In genomic region chr6:166637806-166638458, GRCh38 we compare ENCODE assay signal across 24 cellular contexts. TPM values are rescaled to one million over a fixed set of nuclear protein-coding genes. Genes with fewer than 3 reads are reported as not detected.
DNase-seq lines count a peak whose midpoint lies in the region; ATAC-seq and TF ChIP-seq lines count a peak whose summit lies in the region.
"Had no signal": no experiment of that assay in that cellular context is flagged by ENCODE, and none has a peak within 500 bp of the region (broad histone marks: within the 10 kb centered on the region; RNA-seq: fewer than 3 reads in every experiment).

No MANE protein-coding gene starts in this region.

- DNase-seq in heart right ventricle = no peak
- no peak for DNase-seq in cardiac septum (ENCODE audit: low spot score)
- peak; percentile 57 for DNase-seq in coronary artery (ENCODE audit: low spot score)
- DNase-seq in lower lobe of right lung = no peak
- no peak for DNase-seq in stimulated activated naive B cell treated with anti-CD40 and anti-IgM and Interleukin-4, amounts not matched to agents 10 μg/mL and 1 μg/mL and 100 μg/mL, for 72 hours
- no peak for DNase-seq in T-helper 2 cell treated with Interferon-gamma antibody and Interleukin-4, amounts not matched to agents 5 μg/mL and 100 μg/mL, for 36 hours (ENCODE audit: low spot score)
- DNase-seq in activated CD4-positive, alpha-beta T cell treated with anti-CD3 and anti-CD28 coated beads for 48 hours = no peak
- DNase-seq: ACHN; CD4-positive, alpha-beta T cell; COR-L47; KBM-7; MG63; NCI-H1105 treated with DMSO at 0.1 percent for 48 hours; NCI-H2029; NCI-H2227 treated with DMSO at 0.1 percent for 48 hours; NCI-H69; SHP77 treated with DMSO at 0.1 percent for 48 hours had no signal

- H3K27me3 ChIP-seq in heart right ventricle = peaks cover 0 to 19% (median 0%) of the 10 kb centered on the region in 7 donors
- H3K27me3 ChIP-seq in lower lobe of right lung (ENCODE audit: low read depth) = no peaks in the 10 kb centered on the region
- H3K27me3 ChIP-seq: MG63 had no signal

- intact Hi-C loops in heart right ventricle (cut with DNase I) (no loop called here), cardiac septum (cut with DNase I) (loop anchor here (5.0 kb wide), 1 partner anchor 49 kb away; no protein-coding TSS in a partner anchor), lower lobe of right lung (cut with DNase I) (no loop called here)

- H3K36me3 ChIP-seq in heart right ventricle (no peaks in the 10 kb centered on the region), lower lobe of right lung (no peaks in the 10 kb centered on the region)
- H3K36me3 ChIP-seq: HAP-1, MG63 had no signal

- peaks cover 61 to 62% of the 10 kb centered on the region in 2 donors for H3K27me3 Mint-ChIP-seq in stimulated activated naive B cell treated with anti-CD40 and anti-IgM and Interleukin-4, amounts not matched to agents 10 μg/mL and 1 μg/mL and 100 μg/mL, for 72 hours
- peaks cover 34% of the 10 kb centered on the region for H3K27me3 Mint-ChIP-seq in T-helper 2 cell treated with Interferon-gamma antibody and Interleukin-4, amounts not matched to agents 5 μg/mL and 100 μg/mL, for 36 hours (ENCODE audit: low read depth)

- peak overlapping the region; percentile 20 for H3K27ac Mint-ChIP-seq in stimulated activated naive B cell treated with anti-CD40 and anti-IgM and Interleukin-4, amounts not matched to agents 10 μg/mL and 1 μg/mL and 100 μg/mL, for 72 hours
- no peak overlapping the region for H3K27ac Mint-ChIP-seq in T-helper 2 cell treated with Interferon-gamma antibody and Interleukin-4, amounts not matched to agents 5 μg/mL and 100 μg/mL, for 36 hours
- H3K27ac Mint-ChIP-seq: CD4-positive, alpha-beta T cell; GM23338 had no signal

- H3K4me1 Mint-ChIP-seq in stimulated activated naive B cell treated with anti-CD40 and anti-IgM and Interleukin-4, amounts not matched to agents 10 μg/mL and 1 μg/mL and 100 μg/mL, for 72 hours = peaks cover 36 to 60% of the 10 kb centered on the region in 2 donors
- peaks cover 2% of the 10 kb centered on the region for H3K4me1 Mint-ChIP-seq in T-helper 2 cell treated with Interferon-gamma antibody and Interleukin-4, amounts not matched to agents 5 μg/mL and 100 μg/mL, for 36 hours (ENCODE audit: low read depth)

- peak overlapping the region in 6 of 10 donors; percentile 71 to 87 (median 82) for H3K27ac ChIP-seq in heart right ventricle
- H3K27ac ChIP-seq in coronary artery = no peak overlapping the region
- peak overlapping the region; percentile 71 for H3K27ac ChIP-seq in lower lobe of right lung
- H3K27ac ChIP-seq: 22Rv1, RWPE1, SK-N-MC had no signal

- TF ChIP-seq CTCF in heart right ventricle (IDR thresholded peaks at IDR 0.05) (no peak), coronary artery (IDR thresholded peaks at IDR 0.05) (no peak), lower lobe of right lung (IDR thresholded peaks at IDR 0.05) (no peak)

- ATAC-seq in heart right ventricle = no peak
- ATAC-seq in lower lobe of right lung = no peak
- ATAC-seq in stimulated activated naive B cell treated with anti-CD40 and anti-IgM and Interleukin-4, amounts not matched to agents 10 μg/mL and 1 μg/mL and 100 μg/mL, for 72 hours (replicated peaks) = no peak
- ATAC-seq in HG02798 (IDR thresholded peaks at IDR 0.05; ENCODE audit: poor library complexity, unreplicated experiment) = no peak
- ATAC-seq: GM23338, Panc1 had no signal

- H3K9me3 ChIP-seq in heart right ventricle = peaks cover 0 to 7% (median 0%) of the 10 kb centered on the region in 11 donors
- no peaks in the 10 kb centered on the region for H3K9me3 ChIP-seq in lower lobe of right lung
- H3K9me3 ChIP-seq: HAP-1, MG63 had no signal

- peaks cover 5 to 9% of the 10 kb centered on the region in 2 donors for H3K9me3 Mint-ChIP-seq in stimulated activated naive B cell treated with anti-CD40 and anti-IgM and Interleukin-4, amounts not matched to agents 10 μg/mL and 1 μg/mL and 100 μg/mL, for 72 hours
- no peaks in the 10 kb centered on the region for H3K9me3 Mint-ChIP-seq in T-helper 2 cell treated with Interferon-gamma antibody and Interleukin-4, amounts not matched to agents 5 μg/mL and 100 μg/mL, for 36 hours
- H3K9me3 Mint-ChIP-seq: GM23338 had no signal

- H3K4me3 ChIP-seq in heart right ventricle (no peak overlapping the region), coronary artery (no peak overlapping the region), lower lobe of right lung (no peak overlapping the region)
- H3K4me3 ChIP-seq: GM23338, HAP-1, MG63, SK-N-MC had no signal

- peak overlapping the region; percentile 10 to 71 for H3K4me3 Mint-ChIP-seq in stimulated activated naive B cell treated with anti-CD40 and anti-IgM and Interleukin-4, amounts not matched to agents 10 μg/mL and 1 μg/mL and 100 μg/mL, for 72 hours
- no peak overlapping the region for H3K4me3 Mint-ChIP-seq in T-helper 2 cell treated with Interferon-gamma antibody and Interleukin-4, amounts not matched to agents 5 μg/mL and 100 μg/mL, for 36 hours
- H3K4me3 Mint-ChIP-seq: CD4-positive, alpha-beta T cell; GM23338 had no signal

- H3K36me3 Mint-ChIP-seq in stimulated activated naive B cell treated with anti-CD40 and anti-IgM and Interleukin-4, amounts not matched to agents 10 μg/mL and 1 μg/mL and 100 μg/mL, for 72 hours = peaks cover 7 to 15% of the 10 kb centered on the region in 2 donors
- H3K36me3 Mint-ChIP-seq in T-helper 2 cell treated with Interferon-gamma antibody and Interleukin-4, amounts not matched to agents 5 μg/mL and 100 μg/mL, for 36 hours (ENCODE audit: low read depth) = no peaks in the 10 kb centered on the region

- 75 to 85% methylated on average over 23 of the region's 23 CpGs for WGBS in heart right ventricle, 2 donors

- H3K4me1 ChIP-seq in heart right ventricle = peaks cover 12 to 72% (median 41%) of the 10 kb centered on the region in 9 donors
- peaks cover 40% of the 10 kb centered on the region for H3K4me1 ChIP-seq in lower lobe of right lung
- H3K4me1 ChIP-seq: HAP-1 had no signal

RNA-seq across cellular contexts. Expression of gene RPS6KA2, which starts 10.9 kb away (rescaled TPM):
- total RNA-seq in heart right ventricle = 10 to 100 TPM; 47.7 to 91.4 (median 76.0) TPM
- 10 to 100 TPM; 20.3 to 65.2 TPM for polyA plus RNA-seq in heart right ventricle
- total RNA-seq in cardiac septum = 103 TPM
- 102 TPM for total RNA-seq in lower lobe of right lung

RNA-seq across cellular contexts. Expression of gene RAMACL, which starts 51.5 kb away (rescaled TPM):
- total RNA-seq in heart right ventricle (1 to 10 TPM in 4 of 10 donors, under 1 TPM in 6; 0.25 to 2.4 (median 0.74) TPM), cardiac septum (1.4 TPM), lower lobe of right lung (6.6 TPM)
- under 1 TPM; 0.20 to 0.29 TPM for polyA plus RNA-seq in heart right ventricle

Comparison
In these comparisons a context has a peak if more than half of its experiments do, and no peak if none do; other contexts are left out.
1. H3K27ac ChIP-seq: peak in heart right ventricle (6 of 10) and lower lobe of right lung (single experiment); none in coronary artery (0 of 2).